10 cellular contexts compared by ENCODE assay signal in the genomic region with DNA sequence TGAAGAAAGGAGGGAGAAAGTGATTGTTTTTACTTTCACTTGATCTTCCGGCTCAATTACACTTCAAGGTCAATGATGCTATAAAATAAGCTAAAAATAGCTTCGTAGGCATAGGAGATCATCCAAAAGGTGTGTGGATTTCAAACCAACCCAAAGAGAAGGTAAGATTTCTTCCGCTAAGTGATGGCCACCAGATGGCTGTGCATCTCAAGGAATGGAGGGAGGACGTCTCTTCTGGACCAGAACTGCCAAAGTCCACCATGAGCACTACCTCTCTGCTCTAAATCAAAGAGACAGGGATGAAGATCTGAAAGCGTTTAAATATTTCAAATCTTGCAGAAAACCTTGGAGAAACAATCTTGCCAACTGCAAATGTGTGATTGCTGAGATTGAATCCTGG.
DNase-seq lines count a peak whose midpoint lies in the region; ATAC-seq, FAIRE-seq and TF ChIP-seq lines count a peak whose summit lies in the region.
"Had no signal": no experiment of that assay in that cellular context is flagged by ENCODE, and none has a peak within 500 bp of the region (broad histone marks: within the 10 kb centered on the region; RNA-seq: fewer than 3 reads in every experiment).

No MANE protein-coding gene starts in this region.

- no peaks in the 10 kb centered on the region for H3K36me3 ChIP-seq in endocrine pancreas (ENCODE audit: control insufficient read depth, insufficient read depth, low read length)
- H3K36me3 ChIP-seq in MG63, result no peaks in the 10 kb centered on the region

- no peak for ATAC-seq in left lobe of liver

- DNase-seq in AG08395 (ENCODE audit: low spot score), result peak; percentile 53
- DNase-seq in GM12891 (ENCODE audit: insufficient read length, low spot score), result no peak
- DNase-seq in NCI-H1048 (lab: John Stamatoyannopoulos, UW), result peak; percentile 1
- DNase-seq in activated naive CD4-positive, alpha-beta T cell treated with anti-CD3 and anti-CD28 coated beads, Interleukin-2, amount 50 U/mL, for 16 hours, result no peak
- no peak for DNase-seq in NCI-H2029 (lab: John Stamatoyannopoulos, UW)
- DNase-seq in MG63, result no peak
- DNase-seq in left lobe of liver (ENCODE audit: low spot score), result no peak
- DNase-seq: activated naive CD4-positive, alpha-beta T cell treated with anti-CD3 and anti-CD28 coated beads for 36 hours; NCI-H2107 had no signal

- FAIRE-seq in GM12891 (lab: Jason Lieb, UNC), result peak; percentile 69

- TF ChIP-seq POLR2A in GM12891 (IDR thresholded peaks at IDR 0.05; ENCODE audit: low read depth, low read length), result no peak

- peak overlapping the region; percentile 38 for H3K4me3 ChIP-seq in endocrine pancreas (ENCODE audit: control insufficient read depth, insufficient read depth, low read length)
- H3K4me3 ChIP-seq in MG63, result no peak overlapping the region

- peaks cover 42% of the 10 kb centered on the region for H3K4me1 ChIP-seq in endocrine pancreas (ENCODE audit: control insufficient read depth, insufficient read depth, low read length)

- H3K9me3 ChIP-seq in endocrine pancreas (ENCODE audit: control insufficient read depth, low read length), result no peaks in the 10 kb centered on the region
- H3K9me3 ChIP-seq in MG63, result no peaks in the 10 kb centered on the region

- H3K9ac ChIP-seq in endocrine pancreas (ENCODE audit: control insufficient read depth, insufficient read depth, low read length), result no peak overlapping the region

- H3K27me3 ChIP-seq in endocrine pancreas (ENCODE audit: control insufficient read depth, insufficient read depth, low read length), result no peaks in the 10 kb centered on the region
- H3K27me3 ChIP-seq in MG63, result peaks cover 3% of the 10 kb centered on the region

TF ChIP-seq in GM12891, 5 proteins besides CTCF, POLR2A, EP300 and RAD21:
- TF ChIP-seq TAF1 (IDR thresholded peaks at IDR 0.05; ENCODE audit: low read depth, low read length) (no peak), POLR2AphosphoS5 (IDR thresholded peaks at IDR 0.05; ENCODE audit: low read depth, low read length) (no peak), POU2F2 (IDR thresholded peaks at IDR 0.05; ENCODE audit: low read depth, low read length) (no peak), PAX5 (IDR thresholded peaks at IDR 0.05; ENCODE audit: insufficient read depth, low read length, severe bottlenecking) (no peak), SPI1 (IDR thresholded peaks at IDR 0.05; ENCODE audit: low read depth, low read length) (no peak)

Comparison
In these comparisons a context has a peak if more than half of its experiments do, and no peak if none do; other contexts are left out.
1. DNase-seq: peak in AG08395 (single experiment) and NCI-H1048 (single experiment); none in GM12891 (single experiment), activated naive CD4-positive, alpha-beta T cell treated with anti-CD3 and anti-CD28 coated beads, Interleukin-2, amount 50 U/mL, for 16 hours (single experiment), NCI-H2029 (single experiment), MG63 (single experiment) and left lobe of liver (single experiment).